ENCODE assay signal across 26 cellular contexts in genomic region chr17:9032151-9032550, GRCh38. TPM values are rescaled to one million over a fixed set of nuclear protein-coding genes. Genes with fewer than 3 reads are reported as not detected.
"Had no signal": no experiment of that assay in that cellular context is flagged by ENCODE, and none has a peak within 500 bp of the region (broad histone marks: within the 10 kb centered on the region; RNA-seq: fewer than 3 reads in every experiment).

No MANE protein-coding gene starts in this region.

- H3K9me3 ChIP-seq: gastrocnemius medialis, lower lobe of right lung, ovary, testis, transverse colon, upper lobe of right lung, uterus had no signal

- ATAC-seq: gastrocnemius medialis; heart right ventricle; left ventricle myocardium superior; lower lobe of right lung; natural killer cell; stimulated activated naive CD8-positive, alpha-beta T cell treated with anti-CD3 and anti-CD28 coated beads, Interleukin-15, amount 100 ng/mL, for 72 hours; upper lobe of right lung had no signal

- H3K36me3 ChIP-seq: cardiac muscle cell, gastrocnemius medialis, heart right ventricle, lower lobe of right lung, ovary, transverse colon, upper lobe of right lung, uterus had no signal

- DNase-seq: dermis blood vessel endothelial cell; effector memory CD4-positive, alpha-beta T cell; erythroblast; foreskin fibroblast; gastrocnemius medialis; glutamatergic neuron; heart right ventricle; hypothalamus; immature natural killer cell; left ventricle myocardium superior; lower lobe of right lung; natural killer cell; occipital lobe; ovary; small intestine; stimulated activated CD4-positive, alpha-beta T cell treated with anti-CD3 and anti-CD28 coated beads, Interleukin-15, amount 100 ng/mL, for 24 hours; stimulated activated CD4-positive, alpha-beta T cell treated with anti-CD3 and anti-CD28 coated beads, Interleukin-2, amount 100 ng/mL, for 48 hours; stimulated activated naive CD4-positive, alpha-beta T cell; stimulated activated naive CD8-positive, alpha-beta T cell treated with anti-CD3 and anti-CD28 coated beads, Interleukin-15, amount 100 ng/mL, for 72 hours; substantia nigra; testis; transverse colon; upper lobe of right lung; uterus had no signal

- H3K27ac ChIP-seq: cardiac muscle cell, coronary artery, gastrocnemius medialis, heart right ventricle, lower lobe of right lung, ovary, testis, transverse colon, upper lobe of right lung, uterus had no signal

- H3K4me3 ChIP-seq: cardiac muscle cell, coronary artery, gastrocnemius medialis, heart right ventricle, lower lobe of right lung, ovary, testis, transverse colon, upper lobe of right lung, uterus had no signal

- H3K4me1 ChIP-seq: gastrocnemius medialis, lower lobe of right lung, testis, transverse colon, upper lobe of right lung, uterus had no signal

- H3K27me3 ChIP-seq: gastrocnemius medialis, ovary, testis, transverse colon, uterus had no signal

RNA-seq across cellular contexts. Expression of gene NTN1, which starts 10.8 kb away (rescaled TPM):
- polyA plus RNA-seq: immature natural killer cell had no signal
